In genomic region chr7:69844264-69844868, GRCh38 we compare ENCODE assay signal across 27 cellular contexts.
A peak's percentile ranks its signal among the peaks of the same experiment; 100 is the strongest.
DNase-seq lines count a peak whose midpoint lies in the region; ATAC-seq, FAIRE-seq and TF ChIP-seq lines count a peak whose summit lies in the region.
"Had no signal": no experiment of that assay in that cellular context is flagged by ENCODE, and none has a peak within 500 bp of the region (broad histone marks: within the 10 kb centered on the region; RNA-seq: fewer than 3 reads in every experiment).

No MANE protein-coding gene starts in this region.

- H4K20me1 ChIP-seq in GM12878 (ENCODE audit: control insufficient read depth, insufficient read depth): no peaks in the 10 kb centered on the region

- no peaks in the 10 kb centered on the region; a peak in 1 of 4 replicates for H3K36me3 ChIP-seq in GM12878 (ENCODE audit: control insufficient read depth in 2 of 2, insufficient read depth in 2 of 2, low read length in 1 of 2)
- H3K36me3 ChIP-seq: lower lobe of right lung, thyroid gland had no signal

- no peak overlapping the region for H3K4me3 ChIP-seq in GM12878
- H3K4me3 ChIP-seq: hepatocyte, lower lobe of right lung, thyroid gland had no signal

- no peak for TF ChIP-seq CTCF in GM12878 (IDR thresholded peaks at IDR 0.05 in 2 of 3, conservative IDR thresholded peaks at IDR 0.05 in 1 of 3; ENCODE audit: control insufficient read depth in 2 of 3, extremely low read depth in 1 of 3, insufficient read depth in 1 of 3, low read depth in 3 of 3, low read length in 3 of 3)
- no peak for TF ChIP-seq CTCF in RWPE1 (conservative IDR thresholded peaks at IDR 0.05; ENCODE audit: low read depth)

- peak in 1 of 2 experiments; percentile 48; a peak in 1 of 4 replicates for TF ChIP-seq EP300 in GM12878 (IDR thresholded peaks at IDR 0.05; ENCODE audit: borderline replicate concordance in 1 of 2, control insufficient read depth in 1 of 2, low read depth in 2 of 2, low read length in 2 of 2)

- no peak overlapping the region for H2AFZ ChIP-seq in GM12878 (ENCODE audit: control insufficient read depth, low read depth, low read length)
- H2AFZ ChIP-seq: hepatocyte had no signal

- POLR2A ChIA-PET in GM12878 (lab: Charles Lee): interaction anchor here (1.0 to 1.3 kb wide), 3 partner anchors 18 to 44 kb away, joined by 3 to 4 read pairs (median 3); no protein-coding TSS in a partner anchor
- POLR2A ChIA-PET in RWPE1 (lab: Yijun Ruan, JAX; ENCODE audit: low non-redundant PET): no interaction called here

- peak overlapping the region; percentile 73 for H3K4me2 ChIP-seq in GM12878 (ENCODE audit: control insufficient read depth, insufficient read depth)
- H3K4me2 ChIP-seq: hepatocyte had no signal

- no peaks in the 10 kb centered on the region for H3K27me3 ChIP-seq in GM12878 (replicated peaks in 1 of 2; ENCODE audit: control insufficient read depth in 2 of 2, insufficient read depth in 2 of 2, low read length in 1 of 2)
- H3K27me3 ChIP-seq: hepatocyte, thyroid gland had no signal

- TF ChIP-seq RAD21 in GM12878 (IDR thresholded peaks at IDR 0.05; ENCODE audit: insufficient read depth, low read depth, low read length): no peak

- ATAC-seq in GM19395 (IDR thresholded peaks at IDR 0.05; ENCODE audit: unreplicated experiment): peak; percentile 40
- peak; percentile 48 for ATAC-seq in HG02973 (IDR thresholded peaks at IDR 0.05; ENCODE audit: unreplicated experiment)
- ATAC-seq in GM12878: peak; percentile 42
- ATAC-seq: CD8-positive, alpha-beta T cell; lower lobe of right lung; Right ventricle myocardium inferior; T-cell had no signal

- TF ChIP-seq POLR2A in GM12892 (IDR thresholded peaks at IDR 0.05; ENCODE audit: low read depth, low read length) (no peak), GM12878 (IDR thresholded peaks at IDR 0.05; ENCODE audit: low read depth, low read length) (no peak)

- peak; percentile 70 for FAIRE-seq in GM12892 (lab: Jason Lieb, UNC)
- FAIRE-seq in GM12878 (lab: Jason Lieb, UNC): no peak
- FAIRE-seq: endothelial cell of umbilical vein, H1, HTR-8/SVneo had no signal

- DNase-seq in GM12892 (ENCODE audit: insufficient read length) (no peak), GM12878 (ENCODE audit: low read depth, low spot score) (no peak), NCI-H2029 treated with DMSO at 0.1 percent for 48 hours (lab: John Stamatoyannopoulos, UW) (no peak), posterior cingulate gyrus (no peak), RWPE1 (ENCODE audit: low spot score) (no peak)
- no peak for DNase-seq in effector CD8-positive, alpha-beta T cell (lab: John Stamatoyannopoulos, UW)
- DNase-seq: activated CD4-positive, alpha-beta T cell treated with anti-CD3 and anti-CD28 coated beads, Interleukin-2, amount 10 ng/mL, durations not matched to agents 24 days and 14 days; activated gamma-delta T cell; amniotic stem cell; CD8-positive, alpha-beta T cell; DMS79 treated with DMSO at 0.1 percent for 48 hours; Kasumi-1; lower lobe of right lung; NCI-H1092; NCI-H2081 treated with DMSO at 0.1 percent for 48 hours; NCI-H510A; retina; stimulated activated CD4-positive, alpha-beta T cell treated with anti-CD3 and anti-CD28 coated beads, Interleukin-15, amount 100 ng/mL, for 24 hours; T-cell; thyroid gland had no signal

- peaks cover 15% of the 10 kb centered on the region for H3K79me2 ChIP-seq in GM12878 (ENCODE audit: control insufficient read depth, insufficient read depth, low read length)
- H3K79me2 ChIP-seq: hepatocyte had no signal

- SMC1A ChIA-PET in GM12878 (lab: Charles Lee; ENCODE audit: uncharacterized antibody, unreplicated experiment): interaction anchor here (0.8 to 13.2 kb wide), 10 partner anchors 11 to 239 kb away, joined by 3 to 145 read pairs (median 6); no protein-coding TSS in a partner anchor

- in situ Hi-C loops in GM12878 (cut with MboI): no loop called here

- peak overlapping the region; percentile 8; the same call in 1 of the 2 replicates for H3K9ac ChIP-seq in GM12878 (ENCODE audit: control insufficient read depth, insufficient read depth, low read length)

- WGBS in GM12878 (ENCODE audit: insufficient coverage, insufficient replicate concordance, low lambda C conversion rate, missing lambda C conversion rate): 13% methylated on average over 4 of the region's 4 CpGs

- RAD21 ChIA-PET in GM12878 (lab: Charles Lee; ENCODE audit: unreplicated experiment): interaction anchor here (0.7 to 3.2 kb wide), 8 partner anchors 11 to 179 kb away, joined by 3 to 18 read pairs (median 6); no protein-coding TSS in a partner anchor

- CTCF ChIA-PET in GM12878 (lab: Yijun Ruan, JAX) (interaction anchor here (0.6 to 1.2 kb wide), 2 partner anchors 14 to 242 kb away, joined by 3 read pairs; no protein-coding TSS in a partner anchor), RWPE1 (lab: Yijun Ruan, JAX) (interaction anchor here (0.6 kb wide), 1 partner anchor 852 kb away, joined by 3 read pairs; no protein-coding TSS in a partner anchor)

- intact Hi-C loops in GM12878 (cut with micrococcal nuclease; ENCODE audit: unreplicated experiment) (loop anchor here (1.0 to 2.0 kb wide), 2 partner anchors 38 to 40 kb away; no protein-coding TSS in a partner anchor), posterior cingulate gyrus (cut with DNase I) (no loop called here)

- no peaks in the 10 kb centered on the region for H3K9me3 ChIP-seq in GM12878 (replicated peaks; ENCODE audit: control insufficient read depth, insufficient read depth, low read length)
- H3K9me3 ChIP-seq: lower lobe of right lung, thyroid gland had no signal

- H3K27ac ChIP-seq in GM12878 (ENCODE audit: control insufficient read depth, insufficient read depth): peak overlapping the region; percentile 71
- no peak overlapping the region for H3K27ac ChIP-seq in RWPE1
- H3K27ac ChIP-seq: hepatocyte, lower lobe of right lung, thyroid gland had no signal

- peaks cover 63% of the 10 kb centered on the region for H3K4me1 ChIP-seq in GM12878 (ENCODE audit: control insufficient read depth, insufficient read depth, low read length)
- H3K4me1 ChIP-seq: lower lobe of right lung, thyroid gland had no signal

- no TSS peak for BruUV-seq in GM12878 (replicated peaks; lab: Mats Ljungman, UMichigan)

TF ChIP-seq in GM12878, 131 proteins besides CTCF, POLR2A, EP300 and RAD21 (continues in another document):
- TF ChIP-seq ATF7 (IDR thresholded peaks at IDR 0.05; ENCODE audit: low read depth) (0 out of 2 replicates have a peak, but pooled peaks have one; percentile 13), BCL3 (IDR thresholded peaks at IDR 0.05; ENCODE audit: borderline replicate concordance, insufficient read depth, low read depth, low read length, poor library complexity, severe bottlenecking) (peak; percentile 77), CUX1 (IDR thresholded peaks at IDR 0.05; ENCODE audit: insufficient replicate concordance, low read depth, low read length) (no peak), POLR2AphosphoS2 (IDR thresholded peaks at IDR 0.05; ENCODE audit: low read depth, low read length) (no peak), MEF2B (IDR thresholded peaks at IDR 0.05; ENCODE audit: partially characterized antibody, poor library complexity, severe bottlenecking) (peak; percentile 54), FOXM1 (IDR thresholded peaks at IDR 0.05; ENCODE audit: low read depth, low read length) (peak; percentile 80), ASH2L (IDR thresholded peaks at IDR 0.05; ENCODE audit: borderline replicate concordance, low read depth) (no peak), PAX8 (IDR thresholded peaks at IDR 0.05) (no peak), KLF5 (IDR thresholded peaks at IDR 0.05; ENCODE audit: partially characterized antibody) (no peak), PML (IDR thresholded peaks at IDR 0.05; ENCODE audit: low read length) (no peak), ZBED1 (IDR thresholded peaks at IDR 0.05; ENCODE audit: borderline replicate concordance) (peak; percentile 26; the same call in 1 of the 2 replicates)
